ENCODE assay signal across 1 cellular context in the genomic region with DNA sequence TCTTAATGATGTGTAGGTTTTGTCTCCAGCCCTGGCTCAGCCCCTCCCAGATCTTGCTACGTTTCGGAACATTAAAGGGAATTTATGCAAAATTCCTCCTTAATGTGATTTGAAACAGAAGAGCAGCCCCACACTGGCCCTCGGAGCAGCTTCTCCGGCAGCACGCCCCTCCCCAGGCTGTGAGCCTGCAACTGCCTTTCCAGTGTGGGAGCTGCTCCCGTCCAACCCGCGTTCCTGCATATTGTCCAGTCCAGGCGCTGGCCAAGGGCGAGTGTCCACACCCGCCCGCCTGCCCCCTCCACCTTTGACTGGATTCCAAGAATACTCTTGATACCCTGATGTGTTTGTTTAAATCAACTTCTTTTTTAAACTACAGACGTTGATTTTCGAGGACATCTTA.
TF ChIP-seq lines count a peak whose summit lies in the region.

No MANE protein-coding gene starts in this region.

TF ChIP-seq in GM23338, 12 proteins besides CTCF, POLR2A, EP300 and RAD21 (continued from another document):
- no peak for TF ChIP-seq EZH2 (IDR thresholded peaks at IDR 0.05; ENCODE audit: low read depth, unreplicated experiment)
- TF ChIP-seq POLR2AphosphoS5 (IDR thresholded peaks at IDR 0.05; ENCODE audit: low read depth) = no peak
- TF ChIP-seq JUNB (IDR thresholded peaks at IDR 0.05; ENCODE audit: unreplicated experiment) = no peak
- TF ChIP-seq, protein P1, sequence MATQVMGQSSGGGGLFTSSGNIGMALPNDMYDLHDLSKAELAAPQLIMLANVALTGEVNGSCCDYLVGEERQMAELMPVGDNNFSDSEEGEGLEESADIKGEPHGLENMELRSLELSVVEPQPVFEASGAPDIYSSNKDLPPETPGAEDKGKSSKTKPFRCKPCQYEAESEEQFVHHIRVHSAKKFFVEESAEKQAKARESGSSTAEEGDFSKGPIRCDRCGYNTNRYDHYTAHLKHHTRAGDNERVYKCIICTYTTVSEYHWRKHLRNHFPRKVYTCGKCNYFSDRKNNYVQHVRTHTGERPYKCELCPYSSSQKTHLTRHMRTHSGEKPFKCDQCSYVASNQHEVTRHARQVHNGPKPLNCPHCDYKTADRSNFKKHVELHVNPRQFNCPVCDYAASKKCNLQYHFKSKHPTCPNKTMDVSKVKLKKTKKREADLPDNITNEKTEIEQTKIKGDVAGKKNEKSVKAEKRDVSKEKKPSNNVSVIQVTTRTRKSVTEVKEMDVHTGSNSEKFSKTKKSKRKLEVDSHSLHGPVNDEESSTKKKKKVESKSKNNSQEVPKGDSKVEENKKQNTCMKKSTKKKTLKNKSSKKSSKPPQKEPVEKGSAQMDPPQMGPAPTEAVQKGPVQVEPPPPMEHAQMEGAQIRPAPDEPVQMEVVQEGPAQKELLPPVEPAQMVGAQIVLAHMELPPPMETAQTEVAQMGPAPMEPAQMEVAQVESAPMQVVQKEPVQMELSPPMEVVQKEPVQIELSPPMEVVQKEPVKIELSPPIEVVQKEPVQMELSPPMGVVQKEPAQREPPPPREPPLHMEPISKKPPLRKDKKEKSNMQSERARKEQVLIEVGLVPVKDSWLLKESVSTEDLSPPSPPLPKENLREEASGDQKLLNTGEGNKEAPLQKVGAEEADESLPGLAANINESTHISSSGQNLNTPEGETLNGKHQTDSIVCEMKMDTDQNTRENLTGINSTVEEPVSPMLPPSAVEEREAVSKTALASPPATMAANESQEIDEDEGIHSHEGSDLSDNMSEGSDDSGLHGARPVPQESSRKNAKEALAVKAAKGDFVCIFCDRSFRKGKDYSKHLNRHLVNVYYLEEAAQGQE (IDR thresholded peaks at IDR 0.05; ENCODE audit: unreplicated experiment) = no peak
- TF ChIP-seq, protein P2, sequence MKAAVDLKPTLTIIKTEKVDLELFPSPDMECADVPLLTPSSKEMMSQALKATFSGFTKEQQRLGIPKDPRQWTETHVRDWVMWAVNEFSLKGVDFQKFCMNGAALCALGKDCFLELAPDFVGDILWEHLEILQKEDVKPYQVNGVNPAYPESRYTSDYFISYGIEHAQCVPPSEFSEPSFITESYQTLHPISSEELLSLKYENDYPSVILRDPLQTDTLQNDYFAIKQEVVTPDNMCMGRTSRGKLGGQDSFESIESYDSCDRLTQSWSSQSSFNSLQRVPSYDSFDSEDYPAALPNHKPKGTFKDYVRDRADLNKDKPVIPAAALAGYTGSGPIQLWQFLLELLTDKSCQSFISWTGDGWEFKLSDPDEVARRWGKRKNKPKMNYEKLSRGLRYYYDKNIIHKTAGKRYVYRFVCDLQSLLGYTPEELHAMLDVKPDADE (IDR thresholded peaks at IDR 0.05) = no peak
- TF ChIP-seq CREB1 (CRISPR knock-in tag; IDR thresholded peaks at IDR 0.05; ENCODE audit: low read depth) = no peak
- TF ChIP-seq EZH2phosphoT487 (IDR thresholded peaks at IDR 0.05; ENCODE audit: unreplicated experiment) = no peak
- no peak for TF ChIP-seq NANOG (IDR thresholded peaks at IDR 0.05; ENCODE audit: borderline replicate concordance)
- no peak for TF ChIP-seq STAT1 (IDR thresholded peaks at IDR 0.05; ENCODE audit: unreplicated experiment)
